ENCODE assay signal across 26 cellular contexts in the genomic region with DNA sequence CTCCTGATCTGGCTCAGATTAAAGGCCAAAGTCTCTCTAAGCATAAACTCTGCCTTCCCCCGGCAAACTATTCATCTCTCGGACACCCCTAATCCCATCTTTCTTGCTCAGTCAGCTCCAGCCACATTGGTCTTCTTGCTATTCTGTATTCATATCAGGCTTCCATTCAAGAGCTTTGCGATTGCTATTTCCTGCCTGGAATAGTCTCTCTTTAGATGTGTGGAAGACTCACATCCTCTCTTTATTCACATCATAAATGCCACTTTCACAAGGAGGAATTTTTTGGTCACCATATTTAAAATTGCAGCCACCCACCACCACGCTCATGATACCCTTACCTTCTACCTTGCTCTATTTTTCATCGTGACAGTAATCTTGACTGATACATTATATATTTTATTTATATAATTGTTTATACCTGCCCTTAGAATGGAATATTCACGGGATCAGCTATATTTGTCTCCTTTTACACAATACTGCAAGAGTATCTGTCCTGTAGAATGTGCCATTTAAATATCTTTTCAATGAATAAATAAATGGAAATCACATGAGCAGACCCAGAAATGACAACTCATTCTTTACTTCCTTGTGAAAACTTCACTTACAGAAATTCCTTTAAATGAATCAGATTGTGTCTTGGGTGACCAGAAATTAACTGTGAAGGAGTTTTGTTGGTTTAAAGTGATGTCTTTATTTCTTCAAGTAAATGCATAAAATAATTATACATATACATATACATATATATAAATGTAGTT.
"Had no signal": no experiment of that assay in that cellular context is flagged by ENCODE, and none has a peak within 500 bp of the region (broad histone marks: within the 10 kb centered on the region; RNA-seq: fewer than 3 reads in every experiment).

No MANE protein-coding gene starts in this region.

- DNase-seq: activated CD4-positive, alpha-beta memory T cell treated with anti-CD3 and anti-CD28 coated beads, Interleukin-2, amount 10 ng/mL, durations not matched to agents 7 days and 5 days; activated CD4-positive, alpha-beta T cell treated with anti-CD3 and anti-CD28 coated beads, Interleukin-2, amount 10 ng/mL, durations not matched to agents 24 days and 14 days; activated gamma-delta T cell; activated naive CD4-positive, alpha-beta T cell treated with anti-CD3 and anti-CD28 coated beads, Interleukin-2, amount 50 U/mL, for 16 hours; activated naive CD8-positive, alpha-beta T cell treated with anti-CD3 and anti-CD28 coated beads, Interleukin-2, amount 50 U/mL, for 24 hours; anterior cingulate cortex; central memory CD4-positive, alpha-beta T cell; endodermal cell; foreskin keratinocyte; immature natural killer cell; left ventricle myocardium superior; mammary epithelial cell; occipital lobe; posterior cingulate gyrus; retina; sigmoid colon; stimulated activated CD4-positive, alpha-beta T cell treated with anti-CD3 and anti-CD28 coated beads, Interleukin-2, amount 100 ng/mL, for 48 hours; stimulated activated naive CD4-positive, alpha-beta T cell; testis; trophoblast cell; uterus had no signal

- H3K4me3 Mint-ChIP-seq: activated CD4-positive, alpha-beta memory T cell treated with anti-CD3 and anti-CD28 coated beads, Interleukin-2, amount 10 ng/mL, durations not matched to agents 7 days and 5 days; activated CD4-positive, alpha-beta T cell treated with anti-CD3 and anti-CD28 coated beads, Interleukin-2, amount 10 ng/mL, durations not matched to agents 24 days and 14 days; activated naive CD8-positive, alpha-beta T cell treated with anti-CD3 and anti-CD28 coated beads, Interleukin-2, amount 50 U/mL, for 24 hours; immature natural killer cell; nephron had no signal

- H3K36me3 ChIP-seq: sigmoid colon, uterus had no signal

- H3K36me3 Mint-ChIP-seq: immature natural killer cell had no signal

- H3K27me3 Mint-ChIP-seq: activated CD4-positive, alpha-beta memory T cell treated with anti-CD3 and anti-CD28 coated beads, Interleukin-2, amount 10 ng/mL, durations not matched to agents 7 days and 5 days; activated CD4-positive, alpha-beta T cell treated with anti-CD3 and anti-CD28 coated beads, Interleukin-2, amount 10 ng/mL, durations not matched to agents 24 days and 14 days; activated naive CD8-positive, alpha-beta T cell treated with anti-CD3 and anti-CD28 coated beads, Interleukin-2, amount 50 U/mL, for 24 hours had no signal

- H3K4me3 ChIP-seq: coronary artery, hepatocyte, sigmoid colon, testis, uterus had no signal

- H3K4me1 Mint-ChIP-seq: activated CD4-positive, alpha-beta memory T cell treated with anti-CD3 and anti-CD28 coated beads, Interleukin-2, amount 10 ng/mL, durations not matched to agents 7 days and 5 days; activated CD4-positive, alpha-beta T cell treated with anti-CD3 and anti-CD28 coated beads, Interleukin-2, amount 10 ng/mL, durations not matched to agents 24 days and 14 days; activated naive CD8-positive, alpha-beta T cell treated with anti-CD3 and anti-CD28 coated beads, Interleukin-2, amount 50 U/mL, for 24 hours; immature natural killer cell had no signal

- H3K27ac Mint-ChIP-seq: activated CD4-positive, alpha-beta memory T cell treated with anti-CD3 and anti-CD28 coated beads, Interleukin-2, amount 10 ng/mL, durations not matched to agents 7 days and 5 days; activated CD4-positive, alpha-beta T cell treated with anti-CD3 and anti-CD28 coated beads, Interleukin-2, amount 10 ng/mL, durations not matched to agents 24 days and 14 days; activated naive CD8-positive, alpha-beta T cell treated with anti-CD3 and anti-CD28 coated beads, Interleukin-2, amount 50 U/mL, for 24 hours; immature natural killer cell had no signal

- ATAC-seq: activated CD4-positive, CD25-positive, alpha-beta regulatory T cell treated with anti-CD3 and anti-CD28 coated beads, Interleukin-2, amount 50 U/mL, for 24 hours; activated naive CD8-positive, alpha-beta T cell treated with anti-CD3 and anti-CD28 coated beads, Interleukin-2, amount 50 U/mL, for 24 hours; foreskin keratinocyte; left ventricle myocardium superior had no signal

- H3K27ac ChIP-seq: coronary artery, foreskin keratinocyte, hepatocyte, sigmoid colon, testis, uterus, VCaP had no signal

- H3K27me3 ChIP-seq: foreskin keratinocyte, hepatocyte, sigmoid colon, testis, uterus had no signal

- H3K9me3 ChIP-seq: sigmoid colon, testis, uterus had no signal

- H3K4me1 ChIP-seq: foreskin keratinocyte, sigmoid colon, testis, uterus had no signal
